ENCODE assay signal across 24 cellular contexts in genomic region chr15:66025972-66026371, GRCh38.
"Had no signal": no experiment of that assay in that cellular context is flagged by ENCODE, and none has a peak within 500 bp of the region (broad histone marks: within the 10 kb centered on the region; RNA-seq: fewer than 3 reads in every experiment).

No MANE protein-coding gene starts in this region.

- H3K9me3 Mint-ChIP-seq: activated T-cell treated with anti-CD3 and anti-CD28 coated beads, Interleukin-2, amount 50 U/mL, for 24 hours; activated T-helper 17 cell treated with anti-CD3 and anti-CD28 coated beads, Interleukin-2, amount 50 U/mL, for 72 hours; naive B cell; neural crest cell; stimulated activated effector memory CD8-positive, alpha-beta T cell treated with anti-CD3 and anti-CD28 coated beads, Interleukin-12 subunit alpha, Interleukin-12 subunit beta, amount 100 ng/mL, for 72 hours; stimulated activated naive CD8-positive, alpha-beta T cell treated with anti-CD3 and anti-CD28 coated beads, Interleukin-15, amount 100 ng/mL, for 72 hours had no signal

- H3K27ac ChIP-seq: adrenal gland, ascending aorta, esophagus muscularis mucosa, gastroesophageal sphincter, lower lobe of right lung, tibial artery, WERI-Rb-1 had no signal

- ATAC-seq: activated T-helper 17 cell treated with anti-CD3 and anti-CD28 coated beads, Interleukin-2, amount 50 U/mL, for 72 hours; gastroesophageal sphincter; left lobe of liver; lower lobe of right lung; sciatic nerve; stimulated activated effector memory CD8-positive, alpha-beta T cell treated with anti-CD3 and anti-CD28 coated beads, Interleukin-12 subunit alpha, Interleukin-12 subunit beta, amount 100 ng/mL, for 72 hours; stimulated activated naive CD8-positive, alpha-beta T cell treated with anti-CD3 and anti-CD28 coated beads, Interleukin-15, amount 100 ng/mL, for 72 hours had no signal

- H3K4me3 Mint-ChIP-seq: activated naive CD8-positive, alpha-beta T cell; activated T-cell treated with anti-CD3 and anti-CD28 coated beads, Interleukin-2, amount 50 U/mL, for 24 hours; activated T-helper 17 cell treated with anti-CD3 and anti-CD28 coated beads, Interleukin-2, amount 50 U/mL, for 72 hours; naive B cell; neural crest cell; stimulated activated effector memory CD8-positive, alpha-beta T cell treated with anti-CD3 and anti-CD28 coated beads, Interleukin-12 subunit alpha, Interleukin-12 subunit beta, amount 100 ng/mL, for 72 hours; stimulated activated naive CD8-positive, alpha-beta T cell treated with anti-CD3 and anti-CD28 coated beads, Interleukin-15, amount 100 ng/mL, for 72 hours had no signal

- DNase-seq: activated CD4-positive, alpha-beta T cell treated with anti-CD3 and anti-CD28 coated beads for 1 hour; activated T-cell treated with anti-CD3 and anti-CD28 coated beads, Interleukin-2, amount 50 U/mL, for 24 hours; adrenal gland; central memory CD4-positive, alpha-beta T cell; effector memory CD4-positive, alpha-beta T cell; head of caudate nucleus; lower lobe of right lung; naive B cell; small intestine; stimulated activated CD4-positive, alpha-beta T cell treated with anti-CD3 and anti-CD28 coated beads, Interleukin-2, amount 100 ng/mL, for 24 hours; stimulated activated naive CD8-positive, alpha-beta T cell treated with anti-CD3 and anti-CD28 coated beads, Interleukin-15, amount 100 ng/mL, for 72 hours; tibial artery; WERI-Rb-1 had no signal

- H3K27me3 ChIP-seq: adrenal gland, ascending aorta had no signal

- H3K4me3 ChIP-seq: adrenal gland, ascending aorta, esophagus muscularis mucosa, gastroesophageal sphincter, lower lobe of right lung, tibial artery had no signal

- H3K27ac Mint-ChIP-seq: activated naive CD8-positive, alpha-beta T cell; activated T-cell treated with anti-CD3 and anti-CD28 coated beads, Interleukin-2, amount 50 U/mL, for 24 hours; activated T-helper 17 cell treated with anti-CD3 and anti-CD28 coated beads, Interleukin-2, amount 50 U/mL, for 72 hours; stimulated activated effector memory CD8-positive, alpha-beta T cell treated with anti-CD3 and anti-CD28 coated beads, Interleukin-12 subunit alpha, Interleukin-12 subunit beta, amount 100 ng/mL, for 72 hours; stimulated activated naive CD8-positive, alpha-beta T cell treated with anti-CD3 and anti-CD28 coated beads, Interleukin-15, amount 100 ng/mL, for 72 hours had no signal

- FAIRE-seq: endothelial cell of umbilical vein, small intestine, TTC549 had no signal

- H3K27me3 Mint-ChIP-seq: activated naive CD8-positive, alpha-beta T cell had no signal

- H3K36me3 Mint-ChIP-seq: activated naive CD8-positive, alpha-beta T cell; stimulated activated effector memory CD8-positive, alpha-beta T cell treated with anti-CD3 and anti-CD28 coated beads, Interleukin-12 subunit alpha, Interleukin-12 subunit beta, amount 100 ng/mL, for 72 hours had no signal

- H3K4me1 ChIP-seq: adrenal gland, ascending aorta, lower lobe of right lung had no signal

- H3K36me3 ChIP-seq: adrenal gland, ascending aorta, esophagus muscularis mucosa, gastroesophageal sphincter, lower lobe of right lung, tibial artery, WERI-Rb-1 had no signal

- H3K4me1 Mint-ChIP-seq: activated T-helper 17 cell treated with anti-CD3 and anti-CD28 coated beads, Interleukin-2, amount 50 U/mL, for 72 hours; naive B cell; neural crest cell; stimulated activated effector memory CD8-positive, alpha-beta T cell treated with anti-CD3 and anti-CD28 coated beads, Interleukin-12 subunit alpha, Interleukin-12 subunit beta, amount 100 ng/mL, for 72 hours; stimulated activated naive CD8-positive, alpha-beta T cell treated with anti-CD3 and anti-CD28 coated beads, Interleukin-15, amount 100 ng/mL, for 72 hours had no signal

- H3K9me3 ChIP-seq: adrenal gland, ascending aorta, esophagus muscularis mucosa, gastroesophageal sphincter, lower lobe of right lung, tibial artery had no signal
